In genomic region chr16:15515992-15516391, GRCh38 we compare ENCODE assay signal across 27 cellular contexts.
DNase-seq lines count a peak whose midpoint lies in the region; ATAC-seq, FAIRE-seq and TF ChIP-seq lines count a peak whose summit lies in the region.
"Had no signal": no experiment of that assay in that cellular context is flagged by ENCODE, and none has a peak within 500 bp of the region (broad histone marks: within the 10 kb centered on the region; RNA-seq: fewer than 3 reads in every experiment).

No MANE protein-coding gene starts in this region.

- no peak for FAIRE-seq in HepG2 (lab: Jason Lieb, UNC)
- FAIRE-seq: A204.1, GM12878, GM12892, GM18507 had no signal

- H3K4me2 ChIP-seq in HepG2 (ENCODE audit: low read depth, low read length) (no peak overlapping the region), mesenchymal stem cell (ENCODE audit: low read length, poor library complexity, severe bottlenecking) (no peak overlapping the region)
- H3K4me2 ChIP-seq: BLaER1 had no signal

- peaks cover 13% of the 10 kb centered on the region for H3K79me1 ChIP-seq in mesenchymal stem cell (replicated peaks; ENCODE audit: low read length, poor library complexity, severe bottlenecking)

- no peak overlapping the region for H3K9ac ChIP-seq in HepG2 (ENCODE audit: insufficient read depth, low read depth, low read length)
- peak overlapping the region; percentile 12 for H3K9ac ChIP-seq in mesenchymal stem cell (ENCODE audit: low read length)
- H3K9ac ChIP-seq: BLaER1 had no signal

- H4K8ac ChIP-seq in mesenchymal stem cell (ENCODE audit: low read length) = no peak overlapping the region

- 84% methylated on average over 4 of the region's 4 CpGs for WGBS in HepG2 (ENCODE audit: low lambda C conversion rate)
- no CpG with 5 or more reads among the region's 4 CpGs for WGBS in right lobe of liver (ENCODE audit: insufficient coverage, low coverage, low lambda C conversion rate, missing lambda C conversion rate)
- 100% methylated on average over 3 of the region's 4 CpGs for WGBS in mesenchymal stem cell

- POLR2A ChIA-PET in HepG2 (lab: Yijun Ruan, JAX) = no interaction called here
- POLR2A ChIA-PET in WTC11 (lab: Charles Lee) = no interaction called here

- no peak overlapping the region for H3K4ac ChIP-seq in mesenchymal stem cell (ENCODE audit: low read depth in 1 of 2, low read length in 2 of 2)

- no peaks in the 10 kb centered on the region for H3K27me3 ChIP-seq in HepG2 (ENCODE audit: control insufficient read depth in 1 of 2, insufficient read depth in 2 of 2, low read length in 2 of 2)
- H3K27me3 ChIP-seq in right lobe of liver = no peaks in the 10 kb centered on the region
- H3K27me3 ChIP-seq in mesenchymal stem cell (ENCODE audit: control insufficient read depth in 1 of 2, insufficient read depth in 1 of 2, low read length in 2 of 2) = no peaks in the 10 kb centered on the region
- H3K27me3 ChIP-seq: BE2C, BLaER1 had no signal

- intact Hi-C loops in HepG2 (cut with micrococcal nuclease; ENCODE audit: unreplicated experiment) = no loop called here
- intact Hi-C loops in right lobe of liver (cut with DNase I) = no loop called here

- H3K14ac ChIP-seq in mesenchymal stem cell (ENCODE audit: low read length in 2 of 2) = no peak overlapping the region

- H3K9me3 ChIP-seq in HepG2 (ENCODE audit: low read length) (no peaks in the 10 kb centered on the region), right lobe of liver (no peaks in the 10 kb centered on the region), mesenchymal stem cell (ENCODE audit: control insufficient read depth, low read length) (no peaks in the 10 kb centered on the region)
- H3K9me3 ChIP-seq: BE2C, BLaER1 had no signal

- TF ChIP-seq RAD21 in HepG2 (CRISPR knock-in tag; IDR thresholded peaks at IDR 0.05) = no peak

- H4K91ac ChIP-seq in mesenchymal stem cell (ENCODE audit: low read length) = no peak overlapping the region

- no peak overlapping the region for H3K4me3 Mint-ChIP-seq in WTC11
- H3K4me3 Mint-ChIP-seq: CD14-positive monocyte; CD4-positive, alpha-beta memory T cell; CD4-positive, CD25-positive, alpha-beta regulatory T cell; CD8-positive, alpha-beta memory T cell had no signal

- no peaks in the 10 kb centered on the region for H3K36me3 Mint-ChIP-seq in WTC11
- H3K36me3 Mint-ChIP-seq: CD14-positive monocyte; CD4-positive, alpha-beta memory T cell; CD4-positive, CD25-positive, alpha-beta regulatory T cell; CD8-positive, alpha-beta memory T cell had no signal

- TF ChIP-seq CTCF in HepG2 (CRISPR knock-in tag; IDR thresholded peaks at IDR 0.05) (no peak), right lobe of liver (IDR thresholded peaks at IDR 0.05) (no peak), WTC11 (IDR thresholded peaks at IDR 0.05) (no peak)

- H3K36me3 ChIP-seq in HepG2 (replicated peaks in 1 of 2; ENCODE audit: control insufficient read depth in 1 of 2, insufficient read depth in 2 of 2, low read length in 2 of 2) (no peaks in the 10 kb centered on the region), right lobe of liver (no peaks in the 10 kb centered on the region), mesenchymal stem cell (ENCODE audit: control insufficient read depth in 1 of 2, insufficient read depth in 2 of 2, low read depth in 1 of 2, low read length in 2 of 2) (peaks cover 4 to 55% of the 10 kb centered on the region in 2 experiments)
- H3K36me3 ChIP-seq: BE2C, BLaER1 had no signal

- no peak overlapping the region for H3K27ac ChIP-seq in HepG2 (ENCODE audit: extremely low read length, insufficient read depth, low read length)
- no peak overlapping the region for H3K27ac ChIP-seq in right lobe of liver
- no peak overlapping the region for H3K27ac ChIP-seq in mesenchymal stem cell (ENCODE audit: low read length, poor library complexity, severe bottlenecking)
- H3K27ac ChIP-seq: BLaER1 had no signal

- no peak overlapping the region for H3K27ac Mint-ChIP-seq in WTC11
- H3K27ac Mint-ChIP-seq: CD14-positive monocyte; CD4-positive, alpha-beta memory T cell; CD4-positive, CD25-positive, alpha-beta regulatory T cell had no signal

- H3K4me1 ChIP-seq in HepG2 (ENCODE audit: insufficient read depth, low read length) (peaks cover 20% of the 10 kb centered on the region), right lobe of liver (peaks cover 0 to 5% (median 2%) of the 10 kb centered on the region in 4 donors), mesenchymal stem cell (ENCODE audit: control insufficient read depth, insufficient read depth, low read depth, low read length) (peaks cover 14% of the 10 kb centered on the region)

- H3K27me3 Mint-ChIP-seq in WTC11 (ENCODE audit: low read depth) = no peaks in the 10 kb centered on the region
- H3K27me3 Mint-ChIP-seq: CD4-positive, alpha-beta memory T cell had no signal

- no peak overlapping the region for H2BK120ac ChIP-seq in mesenchymal stem cell (ENCODE audit: low read depth, low read length)

- TF ChIP-seq EP300 in HepG2 (IDR thresholded peaks at IDR 0.05; ENCODE audit: low read depth in 2 of 2, low read length in 2 of 2) (no peak), HepG2 (CRISPR knock-in tag; IDR thresholded peaks at IDR 0.05; ENCODE audit: borderline replicate concordance) (no peak)

- H3K79me2 ChIP-seq in HepG2 (ENCODE audit: insufficient read depth, low read length) = no peaks in the 10 kb centered on the region

- CTCF ChIA-PET in HepG2 (lab: Yijun Ruan, JAX; ENCODE audit: low intra/inter-chr PET ratio, low total read pairs) (no interaction called here), WTC11 (lab: Charles Lee) (no interaction called here)

- no peak overlapping the region for H2BK15ac ChIP-seq in mesenchymal stem cell (ENCODE audit: low read depth, poor library complexity, severe bottlenecking)

- H2AFZ ChIP-seq in HepG2 (ENCODE audit: low read length) (no peak overlapping the region), mesenchymal stem cell (ENCODE audit: low read depth, low read length) (no peak overlapping the region)

- no peak overlapping the region for H2BK12ac ChIP-seq in mesenchymal stem cell (ENCODE audit: low read length in 2 of 2)

- H3K4me3 ChIP-seq in HepG2 (replicated peaks in 1 of 3; ENCODE audit: insufficient read depth in 1 of 3, low read depth in 2 of 3, low read length in 3 of 3) = no peak overlapping the region
- H3K4me3 ChIP-seq in right lobe of liver = no peak overlapping the region
- no peak overlapping the region for H3K4me3 ChIP-seq in mesenchymal stem cell (ENCODE audit: insufficient read depth in 1 of 2, low read depth in 1 of 2, low read length in 2 of 2)
- H3K4me3 ChIP-seq: BLaER1, GM12878 had no signal

- ATAC-seq in HepG2 (no peak), right lobe of liver (no peak), WTC11 (no peak)
- ATAC-seq: GM12878 had no signal

- no peaks in the 10 kb centered on the region for H4K20me1 ChIP-seq in HepG2 (ENCODE audit: insufficient read depth, low read length)
- H4K20me1 ChIP-seq: BLaER1 had no signal

- TF ChIP-seq POLR2A in HepG2 (IDR thresholded peaks at IDR 0.05; ENCODE audit: insufficient read depth in 1 of 2, low read depth in 2 of 2, low read length in 2 of 2) (no peak), right lobe of liver (IDR thresholded peaks at IDR 0.05) (no peak), erythroblast (IDR thresholded peaks at IDR 0.05; ENCODE audit: low read length) (no peak)

- H3K23ac ChIP-seq in mesenchymal stem cell (ENCODE audit: low read length in 2 of 2) = no peak overlapping the region

- no peaks in the 10 kb centered on the region for H3K9me3 Mint-ChIP-seq in WTC11
- H3K9me3 Mint-ChIP-seq: CD14-positive monocyte; CD4-positive, alpha-beta memory T cell; CD4-positive, CD25-positive, alpha-beta regulatory T cell; CD8-positive, alpha-beta memory T cell had no signal

- DNase-seq in HepG2 (ENCODE audit: low spot score) = no peak
- DNase-seq in right lobe of liver = no peak
- no peak for DNase-seq in WTC11 (ENCODE audit: low spot score)
- no peak for DNase-seq in mesenchymal stem cell
- DNase-seq in activated gamma-delta T cell (lab: John Stamatoyannopoulos, UW) = no peak
- DNase-seq in erythroblast (lab: John Stamatoyannopoulos, UW) = no peak
- DNase-seq: 8988T; ACHN; BE2C; C1 segment of cervical spinal cord; CD4-positive, alpha-beta memory T cell; CD4-positive, CD25-positive, alpha-beta regulatory T cell; CD8-positive, alpha-beta memory T cell; COR-L47; DMS 273 treated with DMSO at 0.1 percent for 48 hours; DMS153; DMS53; DMS79; DND-41; EL; GDM1 had no signal

- H2AK5ac ChIP-seq in mesenchymal stem cell (ENCODE audit: low read length, severe bottlenecking) = no peak overlapping the region

- H3K18ac ChIP-seq in mesenchymal stem cell (ENCODE audit: low read depth in 1 of 2, low read length in 2 of 2) = no peak overlapping the region

- in situ Hi-C loops in HepG2 (cut with HindIII; ENCODE audit: extremely low pct_ligation_motif_present, low pct_unique_long_range_greater_than_20kb) = no loop called here

- H2BK5ac ChIP-seq in mesenchymal stem cell (ENCODE audit: low read depth, low read length, poor library complexity, severe bottlenecking) = no peak overlapping the region

- H3K4me1 Mint-ChIP-seq in WTC11 = peaks cover 4% of the 10 kb centered on the region; the same call in 1 of the 2 replicates

- no TSS peak for BruUV-seq in HepG2 (replicated peaks; lab: Mats Ljungman, UMichigan)

TF ChIP-seq in HepG2, 621 proteins besides CTCF, POLR2A, EP300 and RAD21:
- TF ChIP-seq ZNF121 (CRISPR knock-in tag; IDR thresholded peaks at IDR 0.05) = peak; percentile 72
- no peak for TF ChIP-seq DNMT1 (CRISPR knock-in tag; IDR thresholded peaks at IDR 0.05)
- no peak for TF ChIP-seq GZF1 (CRISPR knock-in tag; IDR thresholded peaks at IDR 0.05)

TF ChIP-seq in WTC11, 78 proteins besides CTCF, POLR2A, EP300 and RAD21 (continues in another document):
- no peak for TF ChIP-seq JAZF1 (CRISPR knock-in tag; IDR thresholded peaks at IDR 0.05)

Comparison
In these comparisons a context has a peak if more than half of its experiments do, and no peak if none do; other contexts are left out.
1. Of the 50 proteins assayed by ChIP-seq in both HepG2 and WTC11: peak only in HepG2: none; only in WTC11: none; in both: ZNF121; in neither: 49.